In genomic region chr6:16591681-16592549, GRCh38 we compare ENCODE assay signal across 10 cellular contexts.
A peak's percentile ranks its signal among the peaks of the same experiment; 100 is the strongest.
DNase-seq lines count a peak whose midpoint lies in the region; ATAC-seq and TF ChIP-seq lines count a peak whose summit lies in the region.
"Had no signal": no experiment of that assay in that cellular context is flagged by ENCODE, and none has a peak within 500 bp of the region (broad histone marks: within the 10 kb centered on the region; RNA-seq: fewer than 3 reads in every experiment).

No MANE protein-coding gene starts in this region.

- no peaks in the 10 kb centered on the region for H3K4me1 ChIP-seq in gastrocnemius medialis
- H3K4me1 ChIP-seq: SJSA1 had no signal

- H3K36me3 ChIP-seq in gastrocnemius medialis = no peaks in the 10 kb centered on the region
- H3K36me3 ChIP-seq: SJSA1 had no signal

- peak overlapping the region in 49 of 59 donors; percentile 4 to 80 (median 48) for H3K27ac ChIP-seq in dorsolateral prefrontal cortex
- no peak overlapping the region for H3K27ac ChIP-seq in gastrocnemius medialis
- H3K27ac ChIP-seq: SJSA1 had no signal

- DNase-seq in GM12865 (ENCODE audit: low read depth) (peak; percentile 87), dorsolateral prefrontal cortex (peak in 3 of 10 donors; percentile 37 to 52 (median 52)), gastrocnemius medialis (no peak), NCI-H1436 (lab: John Stamatoyannopoulos, UW) (no peak), HuH-7.5 (ENCODE audit: low spot score) (no peak), NCI-H187 treated with DMSO at 0.1 percent for 48 hours (lab: John Stamatoyannopoulos, UW) (no peak)

- H3K4me3 ChIP-seq in GM12865 (ENCODE audit: low read depth, low read length) (peak overlapping the region; percentile 10), dorsolateral prefrontal cortex (peak overlapping the region in 14 of 59 donors; percentile 0 to 29 (median 14)), gastrocnemius medialis (no peak overlapping the region)
- H3K4me3 ChIP-seq: lung, SJSA1 had no signal

- in situ Hi-C loops in gastrocnemius medialis (cut with MboI; ENCODE audit: low sequenced_read_pairs in 4 of 4) = no loop called here

- TF ChIP-seq CTCF in GM12865 (IDR thresholded peaks at IDR 0.05; ENCODE audit: insufficient read depth, low read depth, low read length, missing control alignments) (no peak), dorsolateral prefrontal cortex (IDR thresholded peaks at IDR 0.05 in 54 of 56, conservative IDR thresholded peaks at IDR 0.05 in 2 of 56; ENCODE audit: low read depth in 1 of 56, partially characterized antibody in 56 of 56) (no peak), gastrocnemius medialis (IDR thresholded peaks at IDR 0.05 in 4 of 5, conservative IDR thresholded peaks at IDR 0.05 in 1 of 5) (no peak)

- intact Hi-C loops in dorsolateral prefrontal cortex (cut with DNase I) (no loop called here), gastrocnemius medialis (cut with DNase I; ENCODE audit: low total_unique reads) (no loop called here)

- ATAC-seq in GM19455 (IDR thresholded peaks at IDR 0.05; ENCODE audit: unreplicated experiment) (peak; percentile 62), HG03175 (IDR thresholded peaks at IDR 0.05; ENCODE audit: unreplicated experiment) (peak; percentile 76), gastrocnemius medialis (no peak)

- no peaks in the 10 kb centered on the region for H3K9me3 ChIP-seq in gastrocnemius medialis

- no peaks in the 10 kb centered on the region for H3K27me3 ChIP-seq in dorsolateral prefrontal cortex
- H3K27me3 ChIP-seq in gastrocnemius medialis = no peaks in the 10 kb centered on the region
- H3K27me3 ChIP-seq: SJSA1 had no signal

- TF ChIP-seq POLR2A in gastrocnemius medialis (IDR thresholded peaks at IDR 0.05) = no peak

Comparison
In these comparisons a context has a peak if more than half of its experiments do, and no peak if none do; other contexts are left out.
1. ATAC-seq: peak in GM19455 (single experiment) and HG03175 (single experiment); none in gastrocnemius medialis (0 of 2).
2. H3K27ac ChIP-seq: peak in dorsolateral prefrontal cortex (49 of 59); none in gastrocnemius medialis (0 of 4).